Comparison of ENCODE assay signal across 15 cellular contexts in the genomic region with DNA sequence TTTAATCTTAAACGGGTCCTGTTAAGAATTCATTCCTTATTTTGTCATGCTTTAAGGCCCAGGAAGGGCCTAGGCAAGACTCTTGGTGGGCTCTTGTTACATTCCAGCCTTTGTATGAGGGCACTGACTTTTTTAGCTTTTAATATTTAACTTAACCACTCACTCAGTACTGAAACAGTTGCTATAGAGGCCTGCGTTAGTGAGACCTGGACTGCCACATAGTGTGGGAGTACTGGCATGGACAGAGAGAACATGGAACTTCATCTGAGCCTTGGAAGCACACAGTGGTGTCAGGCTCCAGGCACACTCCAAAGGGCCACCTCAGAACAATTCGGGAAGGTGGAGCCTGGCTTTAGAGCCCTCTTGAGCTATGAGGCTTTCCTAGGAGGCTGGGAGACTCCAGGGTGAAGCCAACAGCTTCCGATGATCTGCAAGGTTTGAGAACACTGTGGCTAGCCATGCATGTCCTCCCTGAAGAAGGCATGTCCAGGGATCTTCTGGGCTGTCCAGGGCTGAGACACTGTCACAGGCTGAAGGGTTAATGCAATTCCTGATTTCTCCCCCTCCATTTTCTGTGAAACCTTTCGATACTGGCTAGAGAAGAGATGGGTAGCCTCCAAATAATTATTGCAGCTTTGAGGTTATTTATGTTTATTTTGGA.
"Had no signal": no experiment of that assay in that cellular context is flagged by ENCODE, and none has a peak within 500 bp of the region (broad histone marks: within the 10 kb centered on the region; RNA-seq: fewer than 3 reads in every experiment).

No MANE protein-coding gene starts in this region.

- DNase-seq: activated CD4-positive, alpha-beta T cell treated with anti-CD3 and anti-CD28 coated beads, Interleukin-2, amount 50 U/mL, for 4 hours; activated gamma-delta T cell treated with Interleukin-2 at 50 U/mL for 16 hours; activated naive CD8-positive, alpha-beta T cell treated with anti-CD3 and anti-CD28 coated beads for 36 hours; activated T-cell treated with anti-CD3 and anti-CD28 coated beads, Interleukin-2, amount 50 U/mL, for 1 hour; anterior cingulate cortex; dorsolateral prefrontal cortex; glutamatergic neuron; left ventricle myocardium inferior; pancreas; retina; SW 1271; tibial artery had no signal

- ATAC-seq: activated CD4-positive, CD25-positive, alpha-beta regulatory T cell treated with anti-CD3 and anti-CD28 coated beads, Interleukin-2, amount 50 U/mL, for 24 hours; esophagus mucosa; pancreas; stimulated activated memory B cell treated with anti-CD40 and anti-IgM and Interleukin-4, amounts not matched to agents 10 μg/mL and 1 μg/mL and 100 μg/mL, for 72 hours had no signal
